ENCODE assay signal across 24 cellular contexts in genomic region chr11:77523712-77524111, GRCh38. TPM values are rescaled to one million over a fixed set of nuclear protein-coding genes. Genes with fewer than 3 reads are reported as not detected.
A peak's percentile ranks its signal among the peaks of the same experiment; 100 is the strongest.
DNase-seq lines count a peak whose midpoint lies in the region; ATAC-seq, FAIRE-seq and TF ChIP-seq lines count a peak whose summit lies in the region.
"Had no signal": no experiment of that assay in that cellular context is flagged by ENCODE, and none has a peak within 500 bp of the region (broad histone marks: within the 10 kb centered on the region; RNA-seq: fewer than 3 reads in every experiment).

No MANE protein-coding gene starts in this region.

- WGBS in sigmoid colon, 2 donors, result 77 to 84% methylated on average over 4 of the region's 4 CpGs

- H3K36me3 ChIP-seq in kidney (ENCODE audit: control insufficient read depth in 1 of 2, insufficient read depth in 2 of 2, low read length in 2 of 2) (no peaks in the 10 kb centered on the region), sigmoid colon (no peaks in the 10 kb centered on the region)
- H3K36me3 ChIP-seq: BE2C, BLaER1 had no signal

- no peaks in the 10 kb centered on the region for H3K27me3 ChIP-seq in dorsolateral prefrontal cortex
- no peaks in the 10 kb centered on the region for H3K27me3 ChIP-seq in sigmoid colon
- H3K27me3 ChIP-seq: BE2C, BLaER1 had no signal

- no peak for DNase-seq in dorsolateral prefrontal cortex
- DNase-seq in globus pallidus (ENCODE audit: low spot score), result peak; percentile 16
- DNase-seq in pons (ENCODE audit: low spot score), result peak; percentile 22
- DNase-seq in activated naive CD4-positive, alpha-beta T cell (lab: John Stamatoyannopoulos, UW), result no peak
- no peak for DNase-seq in kidney
- DNase-seq in sigmoid colon, result no peak
- DNase-seq: 8988T; ACHN; BE2C; C1 segment of cervical spinal cord; Caco-2; Calu3; CD4-positive, alpha-beta memory T cell; CD4-positive, CD25-positive, alpha-beta regulatory T cell; CD8-positive, alpha-beta memory T cell; DMS79 treated with DMSO at 0.1 percent for 48 hours; GF-D8 had no signal

- peak overlapping the region in 44 of 59 donors; percentile 0 to 91 (median 61) for H3K27ac ChIP-seq in dorsolateral prefrontal cortex
- no peak overlapping the region for H3K27ac ChIP-seq in kidney (ENCODE audit: low read depth in 2 of 2, low read length in 2 of 2)
- no peak overlapping the region for H3K27ac ChIP-seq in sigmoid colon
- H3K27ac ChIP-seq: BLaER1 had no signal

- no peak overlapping the region for H3K9ac ChIP-seq in kidney (ENCODE audit: low read length in 2 of 2)
- H3K9ac ChIP-seq: BLaER1 had no signal

- H3K4me3 ChIP-seq in dorsolateral prefrontal cortex (no peak overlapping the region), kidney (ENCODE audit: low read length in 2 of 2) (no peak overlapping the region), sigmoid colon (no peak overlapping the region)
- H3K4me3 ChIP-seq: BLaER1 had no signal

- no peak for ATAC-seq in HG03354 (IDR thresholded peaks at IDR 0.05; ENCODE audit: poor library complexity, severe bottlenecking, unreplicated experiment)

- intact Hi-C loops in dorsolateral prefrontal cortex (cut with DNase I), result no loop called here
- intact Hi-C loops in kidney (cut with DNase I), result no loop called here
- intact Hi-C loops in sigmoid colon (cut with DNase I), result no loop called here

- no peak for TF ChIP-seq POLR2A in sigmoid colon (IDR thresholded peaks at IDR 0.05)

- TF ChIP-seq CTCF in dorsolateral prefrontal cortex (IDR thresholded peaks at IDR 0.05 in 54 of 56, conservative IDR thresholded peaks at IDR 0.05 in 2 of 56; ENCODE audit: low read depth in 1 of 56, partially characterized antibody in 56 of 56), result no peak
- no peak for TF ChIP-seq CTCF in kidney (IDR thresholded peaks at IDR 0.05; ENCODE audit: borderline replicate concordance, extremely low read depth, insufficient read depth)
- TF ChIP-seq CTCF in sigmoid colon (IDR thresholded peaks at IDR 0.05), result no peak

- no peak for FAIRE-seq in kidney (lab: Jason Lieb, UNC)
- FAIRE-seq: A204.1, D721Med, G401.6, GM12891, GM19239 had no signal

- no peak for TF ChIP-seq EP300 in sigmoid colon (IDR thresholded peaks at IDR 0.05)

- no peaks in the 10 kb centered on the region for H3K9me3 ChIP-seq in kidney (ENCODE audit: control insufficient read depth in 1 of 2, low read length in 2 of 2)
- no peaks in the 10 kb centered on the region for H3K9me3 ChIP-seq in sigmoid colon
- H3K9me3 ChIP-seq: BE2C, BLaER1, Caco-2 had no signal

- H3K4me1 ChIP-seq in kidney (ENCODE audit: control insufficient read depth in 1 of 2, insufficient read depth in 1 of 2, low read depth in 1 of 2, low read length in 2 of 2) (no peaks in the 10 kb centered on the region), sigmoid colon (no peaks in the 10 kb centered on the region)
- H3K4me1 ChIP-seq: BE2C, Caco-2 had no signal

RNA-seq across cellular contexts. Expression of gene PAK1, which starts 49.8 kb away (rescaled TPM):
- total RNA-seq in dorsolateral prefrontal cortex, result 100 to 1,000 TPM in 117 of 120 experiments, 10 to 100 TPM in 3; 77.4 to 424 (median 270) TPM
- total RNA-seq in kidney, result 29.1 TPM
- polyA plus RNA-seq in kidney (ENCODE audit: insufficient read depth, low read depth, low replicate concordance), result 22.2 TPM
- total RNA-seq in sigmoid colon, result 10 to 100 TPM; 24.6 to 43.5 (median 31.0) TPM
- 10 to 100 TPM; 37.7 to 79.3 (median 57.7) TPM for polyA plus RNA-seq in sigmoid colon

Comparison
In these comparisons a context has a peak if more than half of its experiments do, and no peak if none do; other contexts are left out.
1. DNase-seq: peak in globus pallidus (single experiment) and pons (single experiment); none in dorsolateral prefrontal cortex (0 of 10), activated naive CD4-positive, alpha-beta T cell (0 of 4), kidney (single experiment) and sigmoid colon (single experiment).
2. H3K27ac ChIP-seq: peak in dorsolateral prefrontal cortex (44 of 59); none in kidney (0 of 2) and sigmoid colon (0 of 4).